In genomic region chr11:96426356-96427103, GRCh38 we compare ENCODE assay signal across 8 cellular contexts. TPM values are rescaled to one million over a fixed set of nuclear protein-coding genes. Genes with fewer than 3 reads are reported as not detected.
DNase-seq lines count a peak whose midpoint lies in the region; ATAC-seq, FAIRE-seq and TF ChIP-seq lines count a peak whose summit lies in the region.

No MANE protein-coding gene starts in this region.

- BruUV-seq in Panc1 (replicated peaks; lab: Mats Ljungman, UMichigan): no TSS peak

- peak overlapping the region; percentile 69 for H2AFZ ChIP-seq in ACC112 (ENCODE audit: low read length, unreplicated experiment)

- TF ChIP-seq CTCF in GM12874 (IDR thresholded peaks at IDR 0.05; ENCODE audit: insufficient read depth, low read depth, low read length) (peak; percentile 22; the same call in 1 of the 2 replicates), Panc1 (IDR thresholded peaks at IDR 0.05) (peak; percentile 68; the same call in 1 of the 2 replicates), mucosa of descending colon (IDR thresholded peaks at IDR 0.05) (no peak)

- ATAC-seq in Panc1: peak; percentile 91
- peak; percentile 64 for ATAC-seq in mucosa of descending colon

- H3K4me3 ChIP-seq in ACC112 (ENCODE audit: low read depth, low read length): peak overlapping the region; percentile 41
- peak overlapping the region in 1 of 2 experiments; percentile 19; a peak in 1 of 4 replicates for H3K4me3 ChIP-seq in Panc1 (ENCODE audit: low read depth in 2 of 2, low read length in 2 of 2)
- no peak overlapping the region for H3K4me3 ChIP-seq in mucosa of descending colon

- peaks cover 7% of the 10 kb centered on the region for H3K4me1 ChIP-seq in ACC112 (ENCODE audit: control insufficient read depth, insufficient read depth, low read length, unreplicated experiment)
- H3K4me1 ChIP-seq in Panc1 (ENCODE audit: control insufficient read depth, insufficient read depth, low read length): 0 out of 2 replicates have a peak, but pooled peaks cover 3% of the 10 kb centered on the region
- no peaks in the 10 kb centered on the region for H3K4me1 ChIP-seq in mucosa of descending colon (ENCODE audit: low read depth)

- H3K36me3 ChIP-seq in ACC112 (ENCODE audit: insufficient read depth, low read length) (no peaks in the 10 kb centered on the region), Panc1 (ENCODE audit: control insufficient read depth, insufficient read depth, low read length) (no peaks in the 10 kb centered on the region), mucosa of descending colon (ENCODE audit: low read depth) (no peaks in the 10 kb centered on the region)

- CTCF ChIA-PET in Panc1 (lab: Charles Lee): interaction anchor here (1.0 to 1.4 kb wide), 2 partner anchors 577 to 590 kb away, joined by 3 to 4 read pairs; no protein-coding TSS in a partner anchor

- no peaks in the 10 kb centered on the region for H3K79me2 ChIP-seq in ACC112 (ENCODE audit: control insufficient read depth, insufficient read depth, low read length, unreplicated experiment)

- POLR2A ChIA-PET in Panc1 (lab: Charles Lee): no interaction called here

- FAIRE-seq in HTR-8/SVneo (lab: Jason Lieb, UNC): no peak

- intact Hi-C loops in Panc1 (cut with micrococcal nuclease; ENCODE audit: unreplicated experiment) (loop anchor here (1.0 to 5.0 kb wide), 3 partner anchors 590 to 1269 kb away; partner anchors contain the start of gene CEP57), mucosa of descending colon (cut with DNase I, micrococcal nuclease) (no loop called here)

- DNase-seq in HTR-8/SVneo (ENCODE audit: insufficient read length, low spot score) (peak; percentile 47), Panc1 (ENCODE audit: low read depth, low spot score) (peak; percentile 30), epidermal melanocyte (ENCODE audit: insufficient read length, low spot score) (peak; percentile 43), mucosa of descending colon (no peak), T1000 (lab: John Stamatoyannopoulos, UW) (no peak)
- DNase-seq in stimulated activated CD4-positive, alpha-beta T cell treated with anti-CD3 and anti-CD28 coated beads, Interleukin-4, amount 100 ng/mL, for 4 hours: no peak

- H3K27me3 ChIP-seq in ACC112 (ENCODE audit: insufficient read depth, low read length) (peaks cover under 1% of the 10 kb centered on the region), Panc1 (ENCODE audit: control insufficient read depth, insufficient read depth, low read length) (no peaks in the 10 kb centered on the region; the same call in 1 of the 2 replicates)

- no peaks in the 10 kb centered on the region for H3K9me3 ChIP-seq in Panc1 (ENCODE audit: control insufficient read depth, insufficient read depth, low read depth, low read length)
- H3K9me3 ChIP-seq in mucosa of descending colon: no peaks in the 10 kb centered on the region

- no peak overlapping the region for H3K27ac ChIP-seq in ACC112 (ENCODE audit: low read depth, low read length)
- H3K27ac ChIP-seq in Panc1 (ENCODE audit: low read length): no peak overlapping the region

- in situ Hi-C loops in Panc1 (cut with HindIII; ENCODE audit: low pct_unique_long_range_greater_than_20kb, low sequenced_read_pairs): no loop called here

RNA-seq across cellular contexts. Expression of gene JRKL, which starts 36.7 kb away (rescaled TPM):
- total RNA-seq in Panc1 (2021; ENCODE audit: unreplicated experiment) (9.6 TPM), mucosa of descending colon (1 to 10 TPM; 9.4 to 9.9 (median 9.8) TPM)
- 5.1 TPM for polyA plus RNA-seq in Panc1 (2012; ENCODE audit: insufficient read length)

RNA-seq across cellular contexts. Expression of gene CCDC82, which starts 36.8 kb away (rescaled TPM):
- total RNA-seq in Panc1 (2021; ENCODE audit: unreplicated experiment) (25.3 TPM), mucosa of descending colon (10 to 100 TPM; 16.5 to 26.0 (median 22.2) TPM)
- polyA plus RNA-seq in Panc1 (2012; ENCODE audit: insufficient read length): 9.2 TPM

Comparison
In these comparisons a context has a peak if more than half of its experiments do, and no peak if none do; other contexts are left out.
1. DNase-seq: peak in HTR-8/SVneo (single experiment), Panc1 (single experiment) and epidermal melanocyte (single experiment); none in mucosa of descending colon (0 of 3), stimulated activated CD4-positive, alpha-beta T cell treated with anti-CD3 and anti-CD28 coated beads, Interleukin-4, amount 100 ng/mL, for 4 hours (0 of 2) and T1000 (single experiment).